In genomic region chr17:66308856-66309255, GRCh38 we compare ENCODE assay signal across 11 cellular contexts.
"Had no signal": no experiment of that assay in that cellular context is flagged by ENCODE, and none has a peak within 500 bp of the region (broad histone marks: within the 10 kb centered on the region; RNA-seq: fewer than 3 reads in every experiment).

No MANE protein-coding gene starts in this region.

- H3K27ac ChIP-seq: coronary artery had no signal

- H3K4me3 ChIP-seq: coronary artery, mucosa of descending colon had no signal

- H3K9me3 Mint-ChIP-seq: nephron progenitor cell; stimulated activated naive B cell treated with anti-CD40 and anti-IgM and Interleukin-4, amounts not matched to agents 10 μg/mL and 1 μg/mL and 100 μg/mL, for 72 hours had no signal

- ATAC-seq: left lobe of liver; mucosa of descending colon; sciatic nerve; stimulated activated naive B cell treated with anti-CD40 and anti-IgM and Interleukin-4, amounts not matched to agents 10 μg/mL and 1 μg/mL and 100 μg/mL, for 72 hours had no signal

- H3K4me3 Mint-ChIP-seq: nephron progenitor cell; stimulated activated naive B cell treated with anti-CD40 and anti-IgM and Interleukin-4, amounts not matched to agents 10 μg/mL and 1 μg/mL and 100 μg/mL, for 72 hours had no signal

- DNase-seq: activated CD4-positive, alpha-beta T cell treated with anti-CD3 and anti-CD28 coated beads, Interleukin-2, amount 50 U/mL, for 48 hours; activated CD4-positive, CD25-positive, alpha-beta regulatory T cell; effector memory CD4-positive, alpha-beta T cell; islet precursor cell; mucosa of descending colon; nephron progenitor cell; stimulated activated CD4-positive, alpha-beta T cell treated with anti-CD3 and anti-CD28 coated beads, Interleukin-2, amount 100 ng/mL, for 24 hours; stimulated activated naive B cell treated with anti-CD40 and anti-IgM and Interleukin-4, amounts not matched to agents 10 μg/mL and 1 μg/mL and 100 μg/mL, for 72 hours had no signal

- H3K9me3 ChIP-seq: mucosa of descending colon had no signal
